26 cellular contexts compared by ENCODE assay signal in the genomic region with DNA sequence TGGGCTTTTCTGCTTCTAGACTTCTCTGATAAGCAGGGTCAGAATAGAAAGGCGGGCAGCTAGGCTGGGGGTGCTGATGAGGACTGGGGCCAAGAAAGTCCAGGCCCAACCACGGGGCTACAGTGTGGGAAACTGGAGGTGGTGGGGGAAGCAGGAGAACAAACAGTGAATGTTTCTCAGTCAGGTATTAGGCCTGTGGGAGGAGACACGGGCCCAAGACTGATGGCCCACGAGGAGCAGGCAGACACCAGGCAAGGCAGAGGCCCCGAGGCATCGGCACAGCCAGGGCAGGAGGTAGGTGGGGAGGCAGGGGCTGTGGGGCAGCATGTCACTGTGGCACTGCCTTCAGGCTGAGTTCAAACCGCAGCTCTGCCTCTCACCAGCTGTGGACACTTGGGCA. TPM values are rescaled to one million over a fixed set of nuclear protein-coding genes. Genes with fewer than 3 reads are reported as not detected.
A peak's percentile ranks its signal among the peaks of the same experiment; 100 is the strongest.
DNase-seq lines count a peak whose midpoint lies in the region; ATAC-seq and TF ChIP-seq lines count a peak whose summit lies in the region.
"Had no signal": no experiment of that assay in that cellular context is flagged by ENCODE, and none has a peak within 500 bp of the region (broad histone marks: within the 10 kb centered on the region; RNA-seq: fewer than 3 reads in every experiment).

No MANE protein-coding gene starts in this region.

- no peak for ATAC-seq in Right ventricle myocardium inferior
- no peak for ATAC-seq in left cardiac atrium
- ATAC-seq in mucosa of descending colon, result no peak
- ATAC-seq in GM18909 (IDR thresholded peaks at IDR 0.05; ENCODE audit: poor library complexity, unreplicated experiment), result no peak

- H3K4me3 ChIP-seq in right atrium auricular region (no peak overlapping the region), mucosa of descending colon (no peak overlapping the region), spleen (no peak overlapping the region)
- H3K4me3 ChIP-seq: MG63, SK-N-MC had no signal

- WGBS in spleen, 5 donors, result 69 to 80% (median 74%) methylated on average over 7 of the region's 7 CpGs

- intact Hi-C loops in Right ventricle myocardium inferior (cut with DNase I), result no loop called here
- intact Hi-C loops in left cardiac atrium (cut with DNase I), result no loop called here
- intact Hi-C loops in mucosa of descending colon (cut with DNase I, micrococcal nuclease), result no loop called here
- intact Hi-C loops in spleen (cut with DNase I; ENCODE audit: low total_unique reads), result no loop called here

- no peak for TF ChIP-seq CTCF in right atrium auricular region (IDR thresholded peaks at IDR 0.05)
- TF ChIP-seq CTCF in mucosa of descending colon (IDR thresholded peaks at IDR 0.05), result no peak
- TF ChIP-seq CTCF in spleen (IDR thresholded peaks at IDR 0.05 in 8 of 11, conservative IDR thresholded peaks at IDR 0.05 in 3 of 11), result no peak

- H3K27me3 ChIP-seq in right atrium auricular region, result no peaks in the 10 kb centered on the region
- peaks cover 0 to 35% (median 0%) of the 10 kb centered on the region in 7 donors for H3K27me3 ChIP-seq in spleen (replicated peaks in 1 of 7)
- H3K27me3 ChIP-seq: MG63 had no signal

- no peak for TF ChIP-seq POLR2A in spleen (IDR thresholded peaks at IDR 0.05)

- no peaks in the 10 kb centered on the region for H3K4me1 ChIP-seq in right atrium auricular region
- no peaks in the 10 kb centered on the region for H3K4me1 ChIP-seq in mucosa of descending colon (ENCODE audit: low read depth)
- no peaks in the 10 kb centered on the region for H3K4me1 ChIP-seq in spleen

- H3K36me3 ChIP-seq in right atrium auricular region (no peaks in the 10 kb centered on the region), mucosa of descending colon (ENCODE audit: low read depth) (no peaks in the 10 kb centered on the region), spleen (no peaks in the 10 kb centered on the region)
- H3K36me3 ChIP-seq: MG63 had no signal

- DNase-seq in Right ventricle myocardium inferior (ENCODE audit: missing footprints) (peak; percentile 49), right atrium auricular region (ENCODE audit: low spot score) (no peak), left cardiac atrium (peak; percentile 9), mucosa of descending colon (peak in 2 of 3 donors; percentile 2 to 19), spleen (peak; percentile 51), GOT3 (lab: John Stamatoyannopoulos, UW) (no peak), NCI-H1436 treated with DMSO at 0.1 percent for 48 hours (lab: John Stamatoyannopoulos, UW) (no peak)
- DNase-seq: 8988T; CD4-positive, CD25-positive, alpha-beta regulatory T cell; DMS153; DND-41; IMR-90; KG1; MG63; NCI-H1092; NCI-H1417 treated with DMSO at 0.1 percent for 48 hours; NCI-H187; NCI-H2081 treated with DMSO at 0.1 percent for 48 hours; NCI-H2171; NCI-H226; NCI-H510A; NCI-H69; RPMI8226; SIG-M5 had no signal

- no peaks in the 10 kb centered on the region for H3K9me3 ChIP-seq in right atrium auricular region
- H3K9me3 ChIP-seq in mucosa of descending colon, result no peaks in the 10 kb centered on the region
- no peaks in the 10 kb centered on the region for H3K9me3 ChIP-seq in spleen
- H3K9me3 ChIP-seq: MG63 had no signal

- H3K27ac ChIP-seq in right atrium auricular region (no peak overlapping the region), spleen (no peak overlapping the region)
- H3K27ac ChIP-seq: SK-N-MC had no signal

RNA-seq across cellular contexts. Expression of a gene that starts 40.7 kb away (rescaled TPM):
- 8.7 TPM for total RNA-seq in Right ventricle myocardium inferior
- 1 to 10 TPM; 4.0 to 5.9 TPM for total RNA-seq in right atrium auricular region
- 1 to 10 TPM; 2.6 to 4.1 TPM for total RNA-seq in left cardiac atrium
- total RNA-seq in mucosa of descending colon, result 10 to 100 TPM in 1 of 3 donors, 1 to 10 TPM in 2; 3.0 to 12.5 (median 4.1) TPM
- 1 to 10 TPM; 2.6 to 5.2 (median 4.2) TPM for total RNA-seq in spleen
- 1 to 10 TPM in 1 of 3 donors, under 1 TPM in 2; 0.59 to 1.8 (median 0.85) TPM for polyA plus RNA-seq in spleen
- total RNA-seq: CD4-positive, CD25-positive, alpha-beta regulatory T cell had no signal
- polyA plus RNA-seq: CD4-positive, CD25-positive, alpha-beta regulatory T cell had no signal

Comparison
In these comparisons a context has a peak if more than half of its experiments do, and no peak if none do; other contexts are left out.
1. DNase-seq: peak in Right ventricle myocardium inferior (single experiment), left cardiac atrium (single experiment), mucosa of descending colon (2 of 3) and spleen (single experiment); none in right atrium auricular region (single experiment), GOT3 (single experiment) and NCI-H1436 treated with DMSO at 0.1 percent for 48 hours (single experiment).